Comparison of ENCODE assay signal across 8 cellular contexts in the genomic region with DNA sequence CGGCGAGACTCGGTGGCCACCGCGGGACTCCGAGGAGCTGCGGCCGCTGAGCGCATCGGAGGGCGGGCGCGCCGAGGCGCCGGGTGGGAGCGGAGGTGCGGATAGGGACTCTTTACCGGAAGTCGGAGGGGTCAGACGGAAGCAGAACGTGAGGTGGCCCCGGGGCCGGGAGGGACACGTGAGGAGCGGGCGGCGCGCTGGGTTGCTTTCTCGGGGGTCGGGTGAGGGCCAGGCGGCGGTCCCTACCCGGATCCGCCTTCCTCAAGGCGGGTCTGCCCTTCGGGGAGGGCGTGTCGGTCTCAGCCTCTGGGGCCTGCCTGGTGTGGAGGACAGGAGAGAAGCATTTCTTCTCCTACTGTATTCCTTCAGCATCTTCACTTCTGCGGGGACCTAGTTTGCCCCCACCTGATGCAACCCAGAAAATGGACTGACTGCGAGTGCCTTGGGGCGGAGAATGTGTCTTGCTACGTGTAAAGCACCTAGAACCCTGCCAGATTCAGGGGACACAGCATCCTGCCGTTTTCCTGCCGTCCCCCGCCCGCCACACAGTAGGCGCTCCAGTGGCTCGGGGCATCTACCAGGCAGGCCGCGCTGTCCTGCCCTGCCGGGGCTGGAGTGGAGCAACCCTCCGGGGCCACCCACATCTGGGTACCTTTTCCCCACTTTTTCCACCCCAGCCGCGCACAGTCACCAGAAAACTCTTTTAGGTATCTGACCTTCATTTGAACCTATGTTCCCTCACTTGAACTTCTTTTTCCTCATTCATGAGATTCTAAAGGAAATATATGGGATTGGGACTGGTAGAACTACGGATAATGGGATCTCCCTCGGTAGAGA. TPM values are rescaled to one million over a fixed set of nuclear protein-coding genes. Genes with fewer than 3 reads are reported as not detected.
DNase-seq lines count a peak whose midpoint lies in the region; ATAC-seq and TF ChIP-seq lines count a peak whose summit lies in the region.

No MANE protein-coding gene starts in this region.

- peak overlapping the region; percentile 54 for H2AFZ ChIP-seq in GM23338

- CTCF ChIA-PET in RWPE1 (lab: Yijun Ruan, JAX): no interaction called here

- peaks cover 11% of the 10 kb centered on the region; the same call in 1 of the 2 replicates for H3F3A ChIP-seq in GM23338 (replicated peaks; ENCODE audit: low read depth)

- peaks cover 16% of the 10 kb centered on the region for H3K27me3 Mint-ChIP-seq in GM23338 (ENCODE audit: insufficient read depth, low read depth, poor library complexity)
- H3K27me3 Mint-ChIP-seq in nephron (ENCODE audit: low read depth): no peaks in the 10 kb centered on the region

- DNase-seq in Daoy (ENCODE audit: low read depth): peak; percentile 95
- peak; percentile 97 for DNase-seq in GM23338 (ENCODE audit: low spot score)
- peak; percentile 91 for DNase-seq in LHCN-M2 (ENCODE audit: low read depth)
- DNase-seq in RWPE1 (ENCODE audit: low spot score): peak; percentile 88
- DNase-seq in activated effector memory CD4-positive, alpha-beta T cell treated with anti-CD3 and anti-CD28 coated beads, Interleukin-2, amount 50 U/mL, for 16 hours: peak; percentile 95
- DNase-seq in fibroblast of the conjunctiva (ENCODE audit: low read depth): peak; percentile 91
- peak; percentile 84 for DNase-seq in stimulated activated naive CD4-positive, alpha-beta T cell treated with Interleukin-2 at 50 U/mL for 16 hours (lab: John Stamatoyannopoulos, UW)

- H3K27ac Mint-ChIP-seq in GM23338 (peak overlapping the region; percentile 79), nephron (peak overlapping the region; percentile 97 to 99 (median 97))

- TF ChIP-seq CTCF in GM23338 (conservative IDR thresholded peaks at IDR 0.05; ENCODE audit: low read depth in 2 of 2): peak in 1 of 2 experiments; percentile 13; a peak in 1 of 4 replicates
- TF ChIP-seq CTCF in RWPE1 (conservative IDR thresholded peaks at IDR 0.05; ENCODE audit: low read depth): no peak
- no peak for TF ChIP-seq CTCF in nephron (IDR thresholded peaks at IDR 0.05; ENCODE audit: unreplicated experiment in 3 of 3)

- H3K27ac ChIP-seq in GM23338 (ENCODE audit: low read depth) (peak overlapping the region; percentile 95), RWPE1 (peak overlapping the region; percentile 97)

- no peaks in the 10 kb centered on the region for H3K36me3 ChIP-seq in GM23338 (ENCODE audit: insufficient read depth)

- H3K4me1 ChIP-seq in GM23338 (ENCODE audit: insufficient read depth): peaks cover 28% of the 10 kb centered on the region

- peaks cover 6% of the 10 kb centered on the region; the same call in 1 of the 3 replicates for H3K9me3 Mint-ChIP-seq in GM23338
- H3K9me3 Mint-ChIP-seq in nephron: no peaks in the 10 kb centered on the region

- H3K36me3 Mint-ChIP-seq in GM23338 (ENCODE audit: low read depth) (peaks cover 13% of the 10 kb centered on the region; the same call in 2 of the 3 replicates), nephron (ENCODE audit: low read depth) (peaks cover 4% of the 10 kb centered on the region)

- H3K4me3 Mint-ChIP-seq in GM23338 (peak overlapping the region; percentile 80), nephron (peak overlapping the region; percentile 89 to 93 (median 89))

- H3K4me3 ChIP-seq in GM23338: peak overlapping the region; percentile 84

- peaks cover 19% of the 10 kb centered on the region for H4K20me1 ChIP-seq in GM23338 (replicated peaks; ENCODE audit: insufficient read depth)

- peak overlapping the region; percentile 85 for H3K4me2 ChIP-seq in GM23338

- H3K4me1 Mint-ChIP-seq in GM23338 (peaks cover 25% of the 10 kb centered on the region), nephron (peaks cover 26% of the 10 kb centered on the region)

- no peaks in the 10 kb centered on the region for H3K27me3 ChIP-seq in GM23338 (ENCODE audit: insufficient read depth)

- POLR2A ChIA-PET in RWPE1 (lab: Yijun Ruan, JAX; ENCODE audit: low non-redundant PET): no interaction called here

- ATAC-seq in GM23338: peak; percentile 82

- peaks cover 44% of the 10 kb centered on the region for H3K79me2 ChIP-seq in GM23338 (replicated peaks; ENCODE audit: insufficient read depth)

- no peaks in the 10 kb centered on the region for H3K9me2 ChIP-seq in GM23338 (ENCODE audit: insufficient read depth)

TF ChIP-seq in GM23338, 12 proteins besides CTCF, POLR2A, EP300 and RAD21:
- peak; percentile 93 for TF ChIP-seq POLR2AphosphoS5 (IDR thresholded peaks at IDR 0.05; ENCODE audit: low read depth)
- TF ChIP-seq, protein P1, sequence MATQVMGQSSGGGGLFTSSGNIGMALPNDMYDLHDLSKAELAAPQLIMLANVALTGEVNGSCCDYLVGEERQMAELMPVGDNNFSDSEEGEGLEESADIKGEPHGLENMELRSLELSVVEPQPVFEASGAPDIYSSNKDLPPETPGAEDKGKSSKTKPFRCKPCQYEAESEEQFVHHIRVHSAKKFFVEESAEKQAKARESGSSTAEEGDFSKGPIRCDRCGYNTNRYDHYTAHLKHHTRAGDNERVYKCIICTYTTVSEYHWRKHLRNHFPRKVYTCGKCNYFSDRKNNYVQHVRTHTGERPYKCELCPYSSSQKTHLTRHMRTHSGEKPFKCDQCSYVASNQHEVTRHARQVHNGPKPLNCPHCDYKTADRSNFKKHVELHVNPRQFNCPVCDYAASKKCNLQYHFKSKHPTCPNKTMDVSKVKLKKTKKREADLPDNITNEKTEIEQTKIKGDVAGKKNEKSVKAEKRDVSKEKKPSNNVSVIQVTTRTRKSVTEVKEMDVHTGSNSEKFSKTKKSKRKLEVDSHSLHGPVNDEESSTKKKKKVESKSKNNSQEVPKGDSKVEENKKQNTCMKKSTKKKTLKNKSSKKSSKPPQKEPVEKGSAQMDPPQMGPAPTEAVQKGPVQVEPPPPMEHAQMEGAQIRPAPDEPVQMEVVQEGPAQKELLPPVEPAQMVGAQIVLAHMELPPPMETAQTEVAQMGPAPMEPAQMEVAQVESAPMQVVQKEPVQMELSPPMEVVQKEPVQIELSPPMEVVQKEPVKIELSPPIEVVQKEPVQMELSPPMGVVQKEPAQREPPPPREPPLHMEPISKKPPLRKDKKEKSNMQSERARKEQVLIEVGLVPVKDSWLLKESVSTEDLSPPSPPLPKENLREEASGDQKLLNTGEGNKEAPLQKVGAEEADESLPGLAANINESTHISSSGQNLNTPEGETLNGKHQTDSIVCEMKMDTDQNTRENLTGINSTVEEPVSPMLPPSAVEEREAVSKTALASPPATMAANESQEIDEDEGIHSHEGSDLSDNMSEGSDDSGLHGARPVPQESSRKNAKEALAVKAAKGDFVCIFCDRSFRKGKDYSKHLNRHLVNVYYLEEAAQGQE (IDR thresholded peaks at IDR 0.05; ENCODE audit: unreplicated experiment): no peak
- TF ChIP-seq JUNB (IDR thresholded peaks at IDR 0.05; ENCODE audit: unreplicated experiment): no peak
- TF ChIP-seq EZH2 (IDR thresholded peaks at IDR 0.05; ENCODE audit: low read depth, unreplicated experiment): no peak
- TF ChIP-seq EZH2phosphoT487 (IDR thresholded peaks at IDR 0.05; ENCODE audit: unreplicated experiment): no peak
- no peak for TF ChIP-seq ZNF331 (CRISPR knock-in tag; IDR thresholded peaks at IDR 0.05; ENCODE audit: low read depth)
- TF ChIP-seq NANOG (IDR thresholded peaks at IDR 0.05; ENCODE audit: borderline replicate concordance): no peak
- TF ChIP-seq STAT1 (IDR thresholded peaks at IDR 0.05; ENCODE audit: unreplicated experiment): no peak
- TF ChIP-seq, protein P2, sequence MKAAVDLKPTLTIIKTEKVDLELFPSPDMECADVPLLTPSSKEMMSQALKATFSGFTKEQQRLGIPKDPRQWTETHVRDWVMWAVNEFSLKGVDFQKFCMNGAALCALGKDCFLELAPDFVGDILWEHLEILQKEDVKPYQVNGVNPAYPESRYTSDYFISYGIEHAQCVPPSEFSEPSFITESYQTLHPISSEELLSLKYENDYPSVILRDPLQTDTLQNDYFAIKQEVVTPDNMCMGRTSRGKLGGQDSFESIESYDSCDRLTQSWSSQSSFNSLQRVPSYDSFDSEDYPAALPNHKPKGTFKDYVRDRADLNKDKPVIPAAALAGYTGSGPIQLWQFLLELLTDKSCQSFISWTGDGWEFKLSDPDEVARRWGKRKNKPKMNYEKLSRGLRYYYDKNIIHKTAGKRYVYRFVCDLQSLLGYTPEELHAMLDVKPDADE (IDR thresholded peaks at IDR 0.05): peak; percentile 20; the same call in 1 of the 2 replicates

RNA-seq across cellular contexts. Expression of a gene that starts 0.6 kb away (rescaled TPM):
- 10.1 and 14.7 TPM in 2 replicates for total RNA-seq in Daoy (2014; rRNA removed; shearing (Covaris generic))
- 44.8 and 52.9 TPM in 2 replicates for total RNA-seq in GM23338 (2014; rRNA removed; shearing (Covaris generic))
- 59.5 and 61.0 TPM in 2 replicates for polyA plus RNA-seq in GM23338 (2016; fragmentation: Nextera tagmentation; extraction: Ambion mirVana)
- 15.5 and 21.5 TPM in 2 replicates for total RNA-seq in LHCN-M2 (2014; rRNA removed)
- polyA plus RNA-seq in LHCN-M2 (2012): 31.8 TPM

Comparison
In these comparisons a context has a peak if more than half of its experiments do, and no peak if none do; other contexts are left out.
1. Peak in every context shown above with its lines: DNase-seq, ATAC-seq, H3K4me3 ChIP-seq and H3K27ac ChIP-seq.